In the genomic region with DNA sequence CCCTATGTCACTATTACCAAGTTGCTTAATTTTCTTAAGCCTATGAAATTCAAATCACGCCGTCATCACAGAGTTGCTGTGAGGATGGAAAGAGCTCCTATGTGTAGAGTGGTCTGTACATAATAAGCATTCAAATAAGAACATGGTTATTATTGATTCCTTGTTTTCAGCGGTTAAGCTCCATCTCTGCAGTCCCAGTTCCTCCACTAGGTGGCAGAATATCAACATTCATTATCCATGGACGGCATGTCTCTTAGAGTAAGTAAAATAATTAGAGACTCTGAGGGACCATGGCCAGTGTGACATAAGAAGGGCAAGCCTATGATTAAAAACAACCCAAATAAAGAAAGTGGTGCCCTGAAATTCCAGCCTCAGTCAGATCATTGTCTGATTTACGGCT, we compare ENCODE assay signal across 9 cellular contexts.
DNase-seq lines count a peak whose midpoint lies in the region; ATAC-seq and TF ChIP-seq lines count a peak whose summit lies in the region.
"Had no signal": no experiment of that assay in that cellular context is flagged by ENCODE, and none has a peak within 500 bp of the region (broad histone marks: within the 10 kb centered on the region; RNA-seq: fewer than 3 reads in every experiment).

No MANE protein-coding gene starts in this region.

- WGBS in adrenal gland, 4 donors: 12 to 24% (median 17%) methylated on average over 5 of the region's 5 CpGs

- no peak overlapping the region for H3K4me2 ChIP-seq in DOHH2 (ENCODE audit: low read length)

- no peaks in the 10 kb centered on the region for H3K79me2 ChIP-seq in DOHH2 (ENCODE audit: control insufficient read depth, low read length)

- H3K36me3 Mint-ChIP-seq in activated T-helper 1 cell treated with anti-CD3 and anti-CD28 coated beads, Interleukin-12 subunit alpha, Interleukin-12 subunit beta, Interleukin-2, Interleukin-4 antibody, amounts not matched to agents 30 ng/mL and 10 ng/mL and 1 ng/mL, durations not matched to agents 14 hours and 24 hours and 36 hours (ENCODE audit: low read depth): no peaks in the 10 kb centered on the region

- no peaks in the 10 kb centered on the region for H3K9me2 ChIP-seq in DOHH2 (replicated peaks; ENCODE audit: control insufficient read depth, low read length)

- intact Hi-C loops in adrenal gland (cut with DNase I): loop anchor here (10.0 kb wide), 2 partner anchors 442 to 452 kb away; no protein-coding TSS in a partner anchor
- intact Hi-C loops in activated T-helper 1 cell treated with anti-CD3 and anti-CD28 coated beads, Interleukin-12 subunit alpha, Interleukin-12 subunit beta, Interleukin-2, Interleukin-4 antibody, amounts not matched to agents 30 ng/mL and 10 ng/mL and 1 ng/mL, durations not matched to agents 14 hours and 24 hours and 36 hours (cut with micrococcal nuclease): loop anchor here (1.0 to 5.0 kb wide), 3 partner anchors 295 to 1134 kb away; no protein-coding TSS in a partner anchor

- H3K36me3 ChIP-seq in DOHH2 (ENCODE audit: control insufficient read depth, low read length): no peaks in the 10 kb centered on the region
- no peaks in the 10 kb centered on the region for H3K36me3 ChIP-seq in adrenal gland (replicated peaks in 1 of 2)

- ATAC-seq in HG02798 (IDR thresholded peaks at IDR 0.05; ENCODE audit: poor library complexity, unreplicated experiment) (peak; percentile 57), GM21390 (IDR thresholded peaks at IDR 0.05; ENCODE audit: unreplicated experiment) (no peak)

- H3K4me1 ChIP-seq in DOHH2 (ENCODE audit: control insufficient read depth, low read length) (no peaks in the 10 kb centered on the region), adrenal gland (replicated peaks in 1 of 2) (no peaks in the 10 kb centered on the region)

- H3K27ac Mint-ChIP-seq in activated T-helper 1 cell treated with anti-CD3 and anti-CD28 coated beads, Interleukin-12 subunit alpha, Interleukin-12 subunit beta, Interleukin-2, Interleukin-4 antibody, amounts not matched to agents 30 ng/mL and 10 ng/mL and 1 ng/mL, durations not matched to agents 14 hours and 24 hours and 36 hours: no peak overlapping the region
- H3K27ac Mint-ChIP-seq: activated B cell treated with CpG ODN at 0.5 μM for 24 hours had no signal

- no peak overlapping the region for H3K4me3 ChIP-seq in DOHH2 (ENCODE audit: low read length)
- H3K4me3 ChIP-seq in adrenal gland: no peak overlapping the region

- peak; percentile 71 for TF ChIP-seq CTCF in DOHH2 (IDR thresholded peaks at IDR 0.05; ENCODE audit: low read depth, low read length, poor library complexity, severe bottlenecking)
- peak; percentile 69 to 86 (median 76) for TF ChIP-seq CTCF in adrenal gland (IDR thresholded peaks at IDR 0.05)

- no peaks in the 10 kb centered on the region for H3K27me3 Mint-ChIP-seq in activated T-helper 1 cell treated with anti-CD3 and anti-CD28 coated beads, Interleukin-12 subunit alpha, Interleukin-12 subunit beta, Interleukin-2, Interleukin-4 antibody, amounts not matched to agents 30 ng/mL and 10 ng/mL and 1 ng/mL, durations not matched to agents 14 hours and 24 hours and 36 hours (ENCODE audit: insufficient read depth)
- H3K27me3 Mint-ChIP-seq: activated B cell treated with CpG ODN at 0.5 μM for 24 hours had no signal

- no peak overlapping the region for H3K4me3 Mint-ChIP-seq in activated T-helper 1 cell treated with anti-CD3 and anti-CD28 coated beads, Interleukin-12 subunit alpha, Interleukin-12 subunit beta, Interleukin-2, Interleukin-4 antibody, amounts not matched to agents 30 ng/mL and 10 ng/mL and 1 ng/mL, durations not matched to agents 14 hours and 24 hours and 36 hours
- H3K4me3 Mint-ChIP-seq: activated B cell treated with CpG ODN at 0.5 μM for 24 hours had no signal

- TF ChIP-seq POLR2A in adrenal gland (IDR thresholded peaks at IDR 0.05): no peak

- H3K9me3 Mint-ChIP-seq in activated T-helper 1 cell treated with anti-CD3 and anti-CD28 coated beads, Interleukin-12 subunit alpha, Interleukin-12 subunit beta, Interleukin-2, Interleukin-4 antibody, amounts not matched to agents 30 ng/mL and 10 ng/mL and 1 ng/mL, durations not matched to agents 14 hours and 24 hours and 36 hours: no peaks in the 10 kb centered on the region
- H3K9me3 Mint-ChIP-seq: activated B cell treated with CpG ODN at 0.5 μM for 24 hours had no signal

- H3F3A ChIP-seq in DOHH2 (ENCODE audit: control insufficient read depth, insufficient read depth): no peaks in the 10 kb centered on the region

- H3K27ac ChIP-seq in DOHH2 (ENCODE audit: low read depth, low read length): no peak overlapping the region
- no peak overlapping the region for H3K27ac ChIP-seq in adrenal gland

- H3K9me3 ChIP-seq in DOHH2 (ENCODE audit: control insufficient read depth, insufficient read depth, low read length) (no peaks in the 10 kb centered on the region), adrenal gland (replicated peaks in 1 of 3) (no peaks in the 10 kb centered on the region)

- H4K20me1 ChIP-seq in DOHH2 (ENCODE audit: control insufficient read depth, insufficient read depth, low read depth, low read length): no peaks in the 10 kb centered on the region

- DNase-seq in NCI-H510A (lab: John Stamatoyannopoulos, UW) (peak; percentile 1), adrenal gland (peak; percentile 25 to 72 (median 37)), hippocampal formation (lab: John Stamatoyannopoulos, UW) (peak; percentile 1 to 4)
- DNase-seq in stimulated activated CD4-positive, alpha-beta T cell treated with anti-CD3 and anti-CD28 coated beads, Interleukin-15, amount 100 ng/mL, for 24 hours: peak; percentile 40
- no peak for DNase-seq in activated T-helper 1 cell treated with anti-CD3 and anti-CD28 coated beads, Interleukin-12 subunit alpha, Interleukin-12 subunit beta, Interleukin-2, Interleukin-4 antibody, amounts not matched to agents 30 ng/mL and 10 ng/mL and 1 ng/mL, durations not matched to agents 14 hours and 24 hours and 36 hours (ENCODE audit: low spot score)
- DNase-seq: activated B cell treated with CpG ODN at 0.5 μM for 24 hours had no signal

- H3K4me1 Mint-ChIP-seq in activated T-helper 1 cell treated with anti-CD3 and anti-CD28 coated beads, Interleukin-12 subunit alpha, Interleukin-12 subunit beta, Interleukin-2, Interleukin-4 antibody, amounts not matched to agents 30 ng/mL and 10 ng/mL and 1 ng/mL, durations not matched to agents 14 hours and 24 hours and 36 hours (ENCODE audit: low read depth): no peaks in the 10 kb centered on the region
- H3K4me1 Mint-ChIP-seq: activated B cell treated with CpG ODN at 0.5 μM for 24 hours had no signal

- H3K27me3 ChIP-seq in DOHH2 (ENCODE audit: control insufficient read depth, low read length) (no peaks in the 10 kb centered on the region), adrenal gland (no peaks in the 10 kb centered on the region)
